Comparison of ENCODE assay signal across 27 cellular contexts in the genomic region with DNA sequence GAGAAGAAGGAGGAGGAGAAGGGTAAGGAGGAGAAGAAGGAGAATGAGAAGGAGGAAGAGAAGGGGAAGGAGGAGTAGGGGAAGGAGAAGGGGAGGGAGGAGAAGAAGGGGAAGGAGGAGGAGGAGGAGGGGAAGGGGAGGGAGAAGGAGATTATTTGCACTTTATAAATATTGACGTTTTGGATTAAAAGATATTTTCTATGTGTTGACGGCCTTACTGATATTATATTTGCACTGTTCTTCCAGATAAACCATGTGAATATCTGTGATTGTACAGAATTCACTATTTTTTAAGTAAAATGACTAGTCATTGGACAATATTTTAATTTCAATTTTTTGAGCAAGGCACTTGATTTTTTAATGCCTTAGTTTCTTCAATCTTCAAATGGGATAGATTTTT.
"Had no signal": no experiment of that assay in that cellular context is flagged by ENCODE, and none has a peak within 500 bp of the region (broad histone marks: within the 10 kb centered on the region; RNA-seq: fewer than 3 reads in every experiment).

No MANE protein-coding gene starts in this region.

- H3K4me3 ChIP-seq: stomach, suprapubic skin, testis, thoracic aorta, thyroid gland, tibial artery, tibial nerve, transverse colon, upper lobe of left lung, upper lobe of right lung, uterus, vagina had no signal

- FAIRE-seq: urothelium cell line had no signal

- H3K36me3 ChIP-seq: stomach, suprapubic skin, thoracic aorta, thyroid gland, tibial artery, tibial nerve, transverse colon, upper lobe of left lung, upper lobe of right lung, uterus, vagina had no signal

- ATAC-seq: stimulated activated effector memory CD8-positive, alpha-beta T cell treated with anti-CD3 and anti-CD28 coated beads, Interleukin-12 subunit alpha, Interleukin-12 subunit beta, amount 100 ng/mL, for 72 hours; stimulated activated memory B cell treated with anti-CD40 and anti-IgM and Interleukin-4, amounts not matched to agents 10 μg/mL and 1 μg/mL and 100 μg/mL, for 72 hours; stimulated activated naive B cell treated with anti-CD40 and anti-IgM and Interleukin-4, amounts not matched to agents 10 μg/mL and 1 μg/mL and 100 μg/mL, for 72 hours; stimulated activated naive CD8-positive, alpha-beta T cell treated with anti-CD3 and anti-CD28 coated beads, Interleukin-15, amount 100 ng/mL, for 72 hours; stimulated activated naive CD8-positive, alpha-beta T cell treated with anti-CD3 and anti-CD28 coated beads, Interleukin-15, Interleukin-2, amounts not matched to agents 100 U/mL and 50 U/mL, for 24 hours; upper lobe of right lung had no signal

- H3K27me3 ChIP-seq: stomach, suprapubic skin, testis, thyroid gland, tibial artery, tibial nerve, transverse colon, upper lobe of left lung, upper lobe of right lung, uterus, vagina had no signal

- H3K27ac ChIP-seq: stomach, suprapubic skin, testis, thoracic aorta, thyroid gland, tibial artery, tibial nerve, transverse colon, upper lobe of left lung, upper lobe of right lung, uterus, vagina had no signal

- DNase-seq: stimulated activated CD4-positive, alpha-beta T cell treated with anti-CD3 and anti-CD28 coated beads, Interleukin-2, amount 100 ng/mL, for 48 hours; stimulated activated CD4-positive, alpha-beta T cell treated with anti-CD3 and anti-CD28 coated beads, Interleukin-4, amount 100 ng/mL, for 1 hour; stimulated activated CD4-positive, alpha-beta T cell treated with anti-CD3 and anti-CD28 coated beads, Interleukin-4, amount 100 ng/mL, for 24 hours; stimulated activated CD4-positive, alpha-beta T cell treated with anti-CD3 and anti-CD28 coated beads, Interleukin-4, amount 100 ng/mL, for 4 hours; stimulated activated CD8-positive, alpha-beta memory T cell treated with anti-CD3 and anti-CD28 coated beads, Interleukin-4, amount 100 ng/mL, for 48 hours; stimulated activated naive B cell treated with anti-CD40 and anti-IgM and Interleukin-4, amounts not matched to agents 10 μg/mL and 1 μg/mL and 100 μg/mL, for 72 hours; stimulated activated naive CD4-positive, alpha-beta T cell; stimulated activated naive CD4-positive, alpha-beta T cell treated with Interleukin-2 at 50 U/mL for 16 hours; stimulated activated naive CD8-positive, alpha-beta T cell treated with anti-CD3 and anti-CD28 coated beads, Interleukin-15, amount 100 ng/mL, for 72 hours; stimulated activated naive CD8-positive, alpha-beta T cell treated with anti-CD3 and anti-CD28 coated beads, Interleukin-15, Interleukin-2, amounts not matched to agents 100 U/mL and 50 U/mL, for 24 hours; stomach; substantia nigra; testis; thyroid gland; tibial artery; transverse colon; trophoblast cell; upper lobe of left lung; upper lobe of right lung; uterus had no signal

- H3K9me3 ChIP-seq: stomach, suprapubic skin, testis, thoracic aorta, thyroid gland, tibial artery, tibial nerve, transverse colon, upper lobe of left lung, upper lobe of right lung, uterus, vagina had no signal

- H3K4me1 ChIP-seq: suprapubic skin, testis, thyroid gland, tibial artery, tibial nerve, transverse colon, upper lobe of left lung, upper lobe of right lung, uterus, vagina had no signal
